8 cellular contexts compared by ENCODE assay signal in genomic region chr19:38952395-38953165, GRCh38. TPM values are rescaled to one million over a fixed set of nuclear protein-coding genes. Genes with fewer than 3 reads are reported as not detected.
DNase-seq lines count a peak whose midpoint lies in the region; ATAC-seq, FAIRE-seq and TF ChIP-seq lines count a peak whose summit lies in the region.

No MANE protein-coding gene starts in this region.

- no peak overlapping the region for H3K4me3 ChIP-seq in lung

- TF ChIP-seq CTCF in activated B cell treated with CpG ODN at 0.5 μM for 24 hours (IDR thresholded peaks at IDR 0.05), result no peak
- TF ChIP-seq CTCF in lung (IDR thresholded peaks at IDR 0.05; ENCODE audit: control extremely low read depth, extremely low read depth), result no peak

- no peak overlapping the region for H3K27ac ChIP-seq in lung (ENCODE audit: low read depth in 1 of 2, low read length in 1 of 2)

- H3K27me3 ChIP-seq in lung (ENCODE audit: control insufficient read depth, insufficient read depth), result no peaks in the 10 kb centered on the region

- peak; percentile 24 for DNase-seq in stimulated activated CD4-positive, alpha-beta T cell treated with anti-CD3 and anti-CD28 coated beads, Interleukin-2, amount 100 ng/mL, for 4 hours (ENCODE audit: low read depth)
- DNase-seq in stimulated activated CD4-positive, alpha-beta T cell treated with anti-CD3 and anti-CD28 coated beads, Interleukin-4, amount 100 ng/mL, for 1 hour, result no peak
- DNase-seq in NCI-H1694 treated with DMSO at 0.1 percent for 48 hours (lab: John Stamatoyannopoulos, UW), result peak; percentile 72
- DNase-seq in activated B cell treated with CpG ODN at 0.5 μM for 24 hours, result no peak
- DNase-seq in lung (ENCODE audit: low spot score), result peak; percentile 41
- no peak for DNase-seq in frontal cortex (ENCODE audit: low spot score in 2 of 2)
- no peak for DNase-seq in cortex of kidney (lab: John Stamatoyannopoulos, UW)

- H3K9me3 ChIP-seq in lung (ENCODE audit: control insufficient read depth in 2 of 2, insufficient read depth in 1 of 2, low read length in 1 of 2), result peaks cover 0 to 2% of the 10 kb centered on the region in 2 donors

- no peak for FAIRE-seq in frontal cortex (lab: Jason Lieb, UNC)

- CTCF ChIA-PET in activated B cell treated with CpG ODN at 0.5 μM for 24 hours (lab: Charles Lee), result interaction anchor here (0.6 to 1.2 kb wide), 3 partner anchors 20 to 438 kb away, joined by 3 read pairs; no protein-coding TSS in a partner anchor

- H3K4me1 ChIP-seq in lung (ENCODE audit: control insufficient read depth in 2 of 2, insufficient read depth in 2 of 2, low read length in 2 of 2), result peaks cover 3 to 6% of the 10 kb centered on the region in 2 donors

- H3K27me3 Mint-ChIP-seq in activated B cell treated with CpG ODN at 0.5 μM for 24 hours, result peaks cover 26% of the 10 kb centered on the region

- peak; percentile 37 for ATAC-seq in activated B cell treated with CpG ODN at 0.5 μM for 24 hours (ENCODE audit: low read depth)
- ATAC-seq in lung (ENCODE audit: insufficient read depth, low FRiP score), result no peak
- no peak for ATAC-seq in GM18861 (IDR thresholded peaks at IDR 0.05; ENCODE audit: unreplicated experiment)

- no peak overlapping the region for H3K4me3 Mint-ChIP-seq in activated B cell treated with CpG ODN at 0.5 μM for 24 hours

- peaks cover 14% of the 10 kb centered on the region for H3K4me1 Mint-ChIP-seq in activated B cell treated with CpG ODN at 0.5 μM for 24 hours

- no peaks in the 10 kb centered on the region for H3K36me3 Mint-ChIP-seq in activated B cell treated with CpG ODN at 0.5 μM for 24 hours (ENCODE audit: low read depth)

- no peaks in the 10 kb centered on the region for H3K36me3 ChIP-seq in lung (ENCODE audit: control insufficient read depth in 2 of 2, insufficient read depth in 2 of 2, low read length in 2 of 2)

- intact Hi-C loops in activated B cell treated with CpG ODN at 0.5 μM for 24 hours (cut with micrococcal nuclease), result loop anchor here (1.0 kb wide), 1 partner anchor 315 kb away; no protein-coding TSS in a partner anchor

- 60 to 70% methylated on average over 13 of the region's 13 CpGs for WGBS in lung, 2 donors

- POLR2A ChIA-PET in activated B cell treated with CpG ODN at 0.5 μM for 24 hours (lab: Charles Lee), result no interaction called here

- H3K27ac Mint-ChIP-seq in activated B cell treated with CpG ODN at 0.5 μM for 24 hours, result no peak overlapping the region

- H3K9me3 Mint-ChIP-seq in activated B cell treated with CpG ODN at 0.5 μM for 24 hours, result no peaks in the 10 kb centered on the region

RNA-seq across cellular contexts. Expression of gene MRPS12, which starts 21.8 kb away (rescaled TPM):
- total RNA-seq in activated B cell treated with CpG ODN at 0.5 μM for 24 hours (51.6 and 57.0 TPM in 2 replicates), lung (10 to 100 TPM; 10.7 to 45.6 TPM), frontal cortex (17.1 TPM)
- 10 to 100 TPM; 28.1 to 63.5 TPM for polyA plus RNA-seq in lung

RNA-seq across cellular contexts. Expression of gene SARS2, which starts 22.0 kb away (rescaled TPM):
- total RNA-seq in activated B cell treated with CpG ODN at 0.5 μM for 24 hours (46.4 and 50.9 TPM in 2 replicates), lung (10 to 100 TPM; 14.3 to 31.1 TPM), frontal cortex (6.9 TPM)
- 10 to 100 TPM; 17.6 to 34.6 TPM for polyA plus RNA-seq in lung

RNA-seq across cellular contexts. Expression of gene FBXO17, which starts 23.0 kb away (rescaled TPM):
- total RNA-seq in activated B cell treated with CpG ODN at 0.5 μM for 24 hours (not detected in 2 replicates), lung (10 to 100 TPM; 10.4 to 18.8 TPM), frontal cortex (4.5 TPM)
- polyA plus RNA-seq in lung, result 1 to 10 TPM; 5.1 to 7.5 TPM

RNA-seq across cellular contexts. Expression of gene CCER2, which starts 40.6 kb away (rescaled TPM):
- total RNA-seq in activated B cell treated with CpG ODN at 0.5 μM for 24 hours, result 1.2 and 1.7 TPM in 2 replicates
- under 1 TPM in 1 of 2 donors, not detected in 1; 0.46 TPM for total RNA-seq in lung
- 1 to 10 TPM in 1 of 2 donors, under 1 TPM in 1; 0.19 to 1.2 TPM for polyA plus RNA-seq in lung
- 1.6 TPM for total RNA-seq in frontal cortex

RNA-seq across cellular contexts. Expression of gene NFKBIB, which starts 52.8 kb away (rescaled TPM):
- 45.5 and 49.5 TPM in 2 replicates for total RNA-seq in activated B cell treated with CpG ODN at 0.5 μM for 24 hours
- 10 to 100 TPM; 12.8 to 37.3 TPM for total RNA-seq in lung
- 10 to 100 TPM; 60.2 to 60.8 TPM for polyA plus RNA-seq in lung
- total RNA-seq in frontal cortex, result 3.3 TPM

Comparison
In these comparisons a context has a peak if more than half of its experiments do, and no peak if none do; other contexts are left out.
1. DNase-seq: peak in stimulated activated CD4-positive, alpha-beta T cell treated with anti-CD3 and anti-CD28 coated beads, Interleukin-2, amount 100 ng/mL, for 4 hours (single experiment), NCI-H1694 treated with DMSO at 0.1 percent for 48 hours (single experiment) and lung (single experiment); none in stimulated activated CD4-positive, alpha-beta T cell treated with anti-CD3 and anti-CD28 coated beads, Interleukin-4, amount 100 ng/mL, for 1 hour (single experiment), activated B cell treated with CpG ODN at 0.5 μM for 24 hours (single experiment), frontal cortex (0 of 2) and cortex of kidney (single experiment).